ENCODE assay signal across 19 cellular contexts in genomic region chr16:84976644-84977400, GRCh38. TPM values are rescaled to one million over a fixed set of nuclear protein-coding genes. Genes with fewer than 3 reads are reported as not detected.
A peak's percentile ranks its signal among the peaks of the same experiment; 100 is the strongest.
DNase-seq lines count a peak whose midpoint lies in the region; ATAC-seq, FAIRE-seq and TF ChIP-seq lines count a peak whose summit lies in the region.
"Had no signal": no experiment of that assay in that cellular context is flagged by ENCODE, and none has a peak within 500 bp of the region (broad histone marks: within the 10 kb centered on the region; RNA-seq: fewer than 3 reads in every experiment).

No MANE protein-coding gene starts in this region.

- no peak overlapping the region for H3K4me3 ChIP-seq in SK-N-SH (ENCODE audit: low read depth in 2 of 2, low read length in 1 of 2)
- no peak overlapping the region for H3K4me3 ChIP-seq in endothelial cell of umbilical vein (replicated peaks in 1 of 3; ENCODE audit: insufficient read depth in 1 of 3, low read depth in 1 of 3, low read length in 3 of 3)
- H3K4me3 ChIP-seq in transverse colon, result no peak overlapping the region
- H3K4me3 ChIP-seq: GM12878, GM23248, MG63, mucosa of descending colon, suprapubic skin had no signal

- no peak for DNase-seq in SK-N-SH
- peak; percentile 74 for DNase-seq in endothelial cell of umbilical vein (ENCODE audit: low read depth, low spot score)
- peak; percentile 21 for DNase-seq in midbrain (lab: John Stamatoyannopoulos, UW)
- DNase-seq in transverse colon, result peak; percentile 38
- DNase-seq in activated CD8-positive, alpha-beta memory T cell treated with anti-CD3 and anti-CD28 coated beads, Interleukin-2, amount 50 U/mL, for 48 hours, result no peak
- no peak for DNase-seq in HuH-7.5 (ENCODE audit: low spot score)
- DNase-seq: activated CD4-positive, alpha-beta T cell treated with anti-CD3 and anti-CD28 coated beads, Interleukin-2, amount 50 U/mL, for 1 hour; DND-41; MG63 had no signal

- H3F3A ChIP-seq in SK-N-SH (replicated peaks; ENCODE audit: insufficient read depth), result peaks cover 11% of the 10 kb centered on the region

- no peaks in the 10 kb centered on the region for H3K9me2 ChIP-seq in SK-N-SH

- H3K79me2 ChIP-seq in SK-N-SH (ENCODE audit: insufficient read depth), result peaks cover 26% of the 10 kb centered on the region
- H3K79me2 ChIP-seq in endothelial cell of umbilical vein (ENCODE audit: control insufficient read depth, insufficient read depth, low read length), result no peaks in the 10 kb centered on the region

- TF ChIP-seq CTCF in SK-N-SH (IDR thresholded peaks at IDR 0.05) (no peak), endothelial cell of umbilical vein (IDR thresholded peaks at IDR 0.05; ENCODE audit: extremely low read depth in 1 of 2, insufficient read depth in 1 of 2, low read depth in 1 of 2, low read length in 2 of 2) (no peak), transverse colon (IDR thresholded peaks at IDR 0.05) (no peak)

- WGBS in SK-N-SH (ENCODE audit: low lambda C conversion rate), result 94% methylated on average over 14 of the region's 17 CpGs
- 61 to 69% methylated on average over 7 to 16 of the region's 17 CpGs for WGBS in transverse colon (ENCODE audit: low coverage in 1 of 2), 2 donors

- intact Hi-C loops in endothelial cell of umbilical vein (cut with micrococcal nuclease) (no loop called here), transverse colon (cut with DNase I; ENCODE audit: low total_unique reads) (no loop called here)

- no peak overlapping the region for H3K27ac ChIP-seq in SK-N-SH (ENCODE audit: low read depth in 2 of 2, low read length in 1 of 2)
- no peak overlapping the region for H3K27ac ChIP-seq in endothelial cell of umbilical vein (ENCODE audit: insufficient read depth, low read depth, low read length)
- H3K27ac ChIP-seq in transverse colon, result peak overlapping the region; percentile 50 to 66 (median 58)
- H3K27ac ChIP-seq: HL-60, suprapubic skin had no signal

- H3K4me2 ChIP-seq in SK-N-SH (peak overlapping the region; percentile 17; the same call in 1 of the 2 replicates), endothelial cell of umbilical vein (ENCODE audit: insufficient read depth, low read length) (peak overlapping the region; percentile 31)

- in situ Hi-C loops in transverse colon (cut with MboI; ENCODE audit: low pct_ligation_motif_present in 1 of 4, low pct_unique_long_range_greater_than_20kb in 1 of 4, low sequenced_read_pairs in 3 of 4), result loop anchor here in 2 of 4 donors (10.0 kb wide), 1 partner anchor 222 kb away; no protein-coding TSS in a partner anchor

- peak; percentile 97 for FAIRE-seq in endothelial cell of umbilical vein (lab: Jason Lieb, UNC)
- FAIRE-seq: A204.1, bronchial epithelial cell, GM12878 had no signal

- H3K9ac ChIP-seq in SK-N-SH, result no peak overlapping the region
- no peak overlapping the region for H3K9ac ChIP-seq in endothelial cell of umbilical vein (replicated peaks; ENCODE audit: extremely low read depth, insufficient read depth, low read length)
- H3K9ac ChIP-seq: GM23248 had no signal

- no peaks in the 10 kb centered on the region for H4K20me1 ChIP-seq in SK-N-SH (ENCODE audit: insufficient read depth)
- no peaks in the 10 kb centered on the region for H4K20me1 ChIP-seq in endothelial cell of umbilical vein (replicated peaks; ENCODE audit: control insufficient read depth, extremely low read depth, insufficient read depth, low read length)

- no peak for TF ChIP-seq RAD21 in SK-N-SH (IDR thresholded peaks at IDR 0.05; ENCODE audit: low read length)

- CTCF ChIA-PET in SK-N-SH (lab: Yijun Ruan, JAX) (interaction anchor here (0.7 to 4.6 kb wide), 11 partner anchors 8 to 354 kb away, joined by 3 to 41 read pairs (median 5); no protein-coding TSS in a partner anchor), endothelial cell of umbilical vein (lab: Charles Lee) (interaction anchor here (0.7 to 3.4 kb wide), 9 partner anchors 8 to 238 kb away, joined by 3 to 26 read pairs (median 4); partner anchors contain the start of gene ZDHHC7)

- no TSS peak for BruUV-seq in endothelial cell of umbilical vein (replicated peaks; lab: Mats Ljungman, UMichigan)

- no peaks in the 10 kb centered on the region for H3K9me1 ChIP-seq in endothelial cell of umbilical vein (replicated peaks; ENCODE audit: control insufficient read depth, extremely low read depth, insufficient read depth, low read length)

- dilution Hi-C loops in endothelial cell of umbilical vein (cut with MboI; ENCODE audit: extremely low pct_ligation_motif_present, low sequenced_read_pairs), result no loop called here

- TF ChIP-seq EP300 in SK-N-SH (IDR thresholded peaks at IDR 0.05; ENCODE audit: borderline replicate concordance in 1 of 2, low read depth in 1 of 2, low read length in 1 of 2) (no peak), transverse colon (IDR thresholded peaks at IDR 0.05; ENCODE audit: low read depth) (no peak)

- H3K4me1 ChIP-seq in SK-N-SH (ENCODE audit: control insufficient read depth in 1 of 2, insufficient read depth in 2 of 2, low read depth in 1 of 2, low read length in 1 of 2) (peaks cover 0 to 17% of the 10 kb centered on the region in 2 experiments; a peak in 1 of 4 replicates), endothelial cell of umbilical vein (ENCODE audit: control insufficient read depth, extremely low read depth, insufficient read depth, low read length) (peaks cover 16% of the 10 kb centered on the region), transverse colon (peaks cover 0 to 22% (median 10%) of the 10 kb centered on the region in 4 donors)

- peaks cover 33 to 63% of the 10 kb centered on the region in 2 experiments for H3K36me3 ChIP-seq in SK-N-SH (replicated peaks in 1 of 2; ENCODE audit: control insufficient read depth in 1 of 2, insufficient read depth in 2 of 2, low read length in 1 of 2)
- H3K36me3 ChIP-seq in endothelial cell of umbilical vein (ENCODE audit: control insufficient read depth in 2 of 2, extremely low read depth in 1 of 2, insufficient read depth in 2 of 2, low read length in 2 of 2), result peaks cover 20% of the 10 kb centered on the region in 2 experiments
- peaks cover 0 to 52% (median 19%) of the 10 kb centered on the region in 4 donors for H3K36me3 ChIP-seq in transverse colon

- H3K9me3 ChIP-seq in SK-N-SH, result no peaks in the 10 kb centered on the region
- no peaks in the 10 kb centered on the region for H3K9me3 ChIP-seq in endothelial cell of umbilical vein (replicated peaks; ENCODE audit: control insufficient read depth, insufficient read depth, low read length)
- no peaks in the 10 kb centered on the region for H3K9me3 ChIP-seq in transverse colon
- H3K9me3 ChIP-seq: MG63, mucosa of descending colon, suprapubic skin had no signal

- TF ChIP-seq POLR2A in endothelial cell of umbilical vein (IDR thresholded peaks at IDR 0.05; ENCODE audit: low read depth, low read length) (no peak), transverse colon (IDR thresholded peaks at IDR 0.05) (no peak)

- POLR2A ChIA-PET in SK-N-SH (lab: Yijun Ruan, JAX) (no interaction called here), endothelial cell of umbilical vein (lab: Charles Lee) (no interaction called here)

- H3K27me3 ChIP-seq in SK-N-SH (ENCODE audit: insufficient read depth), result no peaks in the 10 kb centered on the region
- H3K27me3 ChIP-seq in endothelial cell of umbilical vein (ENCODE audit: control insufficient read depth in 2 of 2, insufficient read depth in 2 of 2, low read length in 2 of 2), result no peaks in the 10 kb centered on the region
- no peaks in the 10 kb centered on the region for H3K27me3 ChIP-seq in transverse colon
- H3K27me3 ChIP-seq: MG63, suprapubic skin had no signal

- H2AFZ ChIP-seq in SK-N-SH (ENCODE audit: low read depth), result no peak overlapping the region
- no peak overlapping the region for H2AFZ ChIP-seq in endothelial cell of umbilical vein (ENCODE audit: low read depth, low read length)
- H2AFZ ChIP-seq: GM23248 had no signal

- ATAC-seq in SK-N-SH treated with all-trans-retinoic acid at 6 μM for 48 hours (no peak), HG03095 (IDR thresholded peaks at IDR 0.05; ENCODE audit: unreplicated experiment) (no peak)
- ATAC-seq: esophagus mucosa, GM12878, mucosa of descending colon had no signal

TF ChIP-seq in SK-N-SH, 30 proteins besides CTCF, POLR2A, EP300 and RAD21 (continues in another document):
- no peak for TF ChIP-seq TCF12 (IDR thresholded peaks at IDR 0.05)
- TF ChIP-seq GATA2 (CRISPR knock-in tag; IDR thresholded peaks at IDR 0.05), result no peak

TF ChIP-seq in SK-N-SH treated with all-trans-retinoic acid at 6 μM for 48 hours, 23 proteins besides CTCF, POLR2A, EP300 and RAD21 (continues in another document):
- TF ChIP-seq SNAI2 (CRISPR knock-in tag; IDR thresholded peaks at IDR 0.05), result no peak

TF ChIP-seq in endothelial cell of umbilical vein, 7 proteins besides CTCF, POLR2A, EP300 and RAD21 (continues in another document):
- TF ChIP-seq FOS (IDR thresholded peaks at IDR 0.05; ENCODE audit: borderline replicate concordance, insufficient read depth, low read length) (no peak), JUN (IDR thresholded peaks at IDR 0.05; ENCODE audit: borderline replicate concordance, insufficient read depth, insufficient read length, low read depth) (no peak)

RNA-seq across cellular contexts. Expression of gene ZDHHC7, which starts 34.5 kb away (rescaled TPM):
- polyA plus RNA-seq in SK-N-SH (2012; rRNA removed) (69.3 and 114 TPM in 2 replicates), endothelial cell of umbilical vein (46.2 and 76.3 TPM in 2 replicates)
- 65.1 and 80.3 TPM in 2 replicates for polyA plus RNA-seq in SK-N-SH (2012; cell fraction: cytosol; rRNA removed)
- 62.2 and 73.3 TPM in 2 replicates for polyA plus RNA-seq in SK-N-SH (2012; cell fraction: nucleus; rRNA removed)
- total RNA-seq in endothelial cell of umbilical vein (40.4 and 44.1 TPM in 2 replicates), transverse colon (100 to 1,000 TPM; 100 to 940 (median 120) TPM)
- 49.9 and 51.5 TPM in 2 replicates for polyA plus RNA-seq in endothelial cell of umbilical vein (2011; cell fraction: cytosol; rRNA removed)
- polyA plus RNA-seq in endothelial cell of umbilical vein (2011; cell fraction: nucleus; rRNA removed), result 40.3 and 50.6 TPM in 2 replicates
- 50.8 and 52.5 TPM in 2 replicates for polyA plus RNA-seq in endothelial cell of umbilical vein (2012)
- 63.1 and 67.8 TPM in 2 replicates for polyA minus RNA-seq in endothelial cell of umbilical vein
- polyA minus RNA-seq in endothelial cell of umbilical vein (2011; cell fraction: cytosol; rRNA and poly(A)+ RNA removed), result 10.7 TPM
- polyA minus RNA-seq in endothelial cell of umbilical vein (2011; cell fraction: nucleus; rRNA and poly(A)+ RNA removed), result 26.5 and 33.4 TPM in 2 replicates

RNA-seq across cellular contexts. Expression of gene KIAA0513, which starts 50.8 kb away (rescaled TPM):
- polyA plus RNA-seq in SK-N-SH (2012; rRNA removed) (4.8 and 6.5 TPM in 2 replicates), endothelial cell of umbilical vein (1.8 and 2.2 TPM in 2 replicates)
- 2.8 and 3.9 TPM in 2 replicates for polyA plus RNA-seq in SK-N-SH (2012; cell fraction: cytosol; rRNA removed)
- 6.8 and 7.4 TPM in 2 replicates for polyA plus RNA-seq in SK-N-SH (2012; cell fraction: nucleus; rRNA removed)
- total RNA-seq in endothelial cell of umbilical vein (3.6 and 4.3 TPM in 2 replicates), transverse colon (10 to 100 TPM; 18.5 to 41.3 (median 34.5) TPM)
- 2.9 and 3.0 TPM in 2 replicates for polyA plus RNA-seq in endothelial cell of umbilical vein (2011; cell fraction: cytosol; rRNA removed)
- 2.4 and 3.5 TPM in 2 replicates for polyA plus RNA-seq in endothelial cell of umbilical vein (2011; cell fraction: nucleus; rRNA removed)
- 4.5 and 5.0 TPM in 2 replicates for polyA plus RNA-seq in endothelial cell of umbilical vein (2012)
- 2.0 and 4.6 TPM in 2 replicates for polyA minus RNA-seq in endothelial cell of umbilical vein
- polyA minus RNA-seq in endothelial cell of umbilical vein (2011; cell fraction: cytosol; rRNA and poly(A)+ RNA removed), result 1.2 TPM
- polyA minus RNA-seq in endothelial cell of umbilical vein (2011; cell fraction: nucleus; rRNA and poly(A)+ RNA removed), result 1.8 and 3.3 TPM in 2 replicates

Comparison
In these comparisons a context has a peak if more than half of its experiments do, and no peak if none do; other contexts are left out.
1. DNase-seq: peak in endothelial cell of umbilical vein (single experiment), midbrain (single experiment) and transverse colon (single experiment); none in SK-N-SH (single experiment), activated CD8-positive, alpha-beta memory T cell treated with anti-CD3 and anti-CD28 coated beads, Interleukin-2, amount 50 U/mL, for 48 hours (single experiment) and HuH-7.5 (single experiment).
2. H3K27ac ChIP-seq: peak in transverse colon (4 of 4); none in SK-N-SH (0 of 2) and endothelial cell of umbilical vein (single experiment).